ENCODE assay signal across 1 cellular context in genomic region chr10:35378547-35379210, GRCh38.
TF ChIP-seq lines count a peak whose summit lies in the region.

No MANE protein-coding gene starts in this region.

TF ChIP-seq in K562, 482 proteins besides CTCF, POLR2A, EP300 and RAD21 (continued from another document):
- 0 out of 4 replicates have a peak, but pooled peaks of 1 of the 2 experiments have one; percentile 43 for TF ChIP-seq BCLAF1 (IDR thresholded peaks at IDR 0.05; ENCODE audit: borderline replicate concordance in 1 of 2, control insufficient read depth in 1 of 2, low read depth in 2 of 2, low read length in 1 of 2)
- 0 out of 4 replicates have a peak, but pooled peaks of 1 of the 2 experiments have one; percentile 36 for TF ChIP-seq ZMIZ1 (IDR thresholded peaks at IDR 0.05; ENCODE audit: low read depth in 2 of 2, low read length in 2 of 2)
- no peak for TF ChIP-seq GTF2F1 (IDR thresholded peaks at IDR 0.05; ENCODE audit: low read depth, low read length)
- TF ChIP-seq PTRF (tag; IDR thresholded peaks at IDR 0.05), result no peak
- TF ChIP-seq CCNT2 (IDR thresholded peaks at IDR 0.05; ENCODE audit: borderline replicate concordance, extremely low read depth, insufficient read length, low read depth, low read length), result no peak
- TF ChIP-seq EHMT2 (IDR thresholded peaks at IDR 0.05), result no peak
- 0 out of 4 replicates have a peak, but pooled peaks of 1 of the 2 experiments have one; percentile 38 for TF ChIP-seq UBTF (IDR thresholded peaks at IDR 0.05; ENCODE audit: borderline replicate concordance in 1 of 2, low read depth in 2 of 2, low read length in 2 of 2)
- no peak for TF ChIP-seq KAT7 (CRISPR knock-in tag; IDR thresholded peaks at IDR 0.05; ENCODE audit: borderline replicate concordance)
- TF ChIP-seq EGR1 (conservative IDR thresholded peaks at IDR 0.05), result no peak
- TF ChIP-seq GATAD2B (IDR thresholded peaks at IDR 0.05; ENCODE audit: borderline replicate concordance), result no peak
- TF ChIP-seq ZNF224 (CRISPR knock-in tag; IDR thresholded peaks at IDR 0.05), result no peak
- TF ChIP-seq ATF1 (CRISPR knock-in tag; IDR thresholded peaks at IDR 0.05), result no peak
- no peak for TF ChIP-seq ATF1 (tag; IDR thresholded peaks at IDR 0.05)
- no peak for TF ChIP-seq SPI1 (IDR thresholded peaks at IDR 0.05; ENCODE audit: borderline replicate concordance, low read depth, low read length)
- no peak for TF ChIP-seq ZNF696 (CRISPR knock-in tag; conservative IDR thresholded peaks at IDR 0.05)
- TF ChIP-seq ETV1 (tag; conservative IDR thresholded peaks at IDR 0.05; ENCODE audit: low read depth), result peak; percentile 56
- TF ChIP-seq ZNF766 (CRISPR knock-in tag; conservative IDR thresholded peaks at IDR 0.05), result peak; percentile 81
- TF ChIP-seq ZBTB2 (IDR thresholded peaks at IDR 0.05), result peak; percentile 7; the same call in 1 of the 2 replicates
- peak in 1 of 2 experiments; percentile 40 for TF ChIP-seq AFF1 (IDR thresholded peaks at IDR 0.05; ENCODE audit: low read depth in 1 of 2, partially characterized antibody in 2 of 2)
- TF ChIP-seq TOE1 (IDR thresholded peaks at IDR 0.05; ENCODE audit: borderline replicate concordance), result no peak
- TF ChIP-seq TOE1 (CRISPR knock-in tag; IDR thresholded peaks at IDR 0.05; ENCODE audit: borderline replicate concordance, low read depth), result no peak
TF ChIP-seq in K562: peak in this region for 19.
